ENCODE assay signal across 13 cellular contexts in genomic region chr11:124930799-124931198, GRCh38.
DNase-seq lines count a peak whose midpoint lies in the region; ATAC-seq and TF ChIP-seq lines count a peak whose summit lies in the region.
"Had no signal": no experiment of that assay in that cellular context is flagged by ENCODE, and none has a peak within 500 bp of the region (broad histone marks: within the 10 kb centered on the region; RNA-seq: fewer than 3 reads in every experiment).

No MANE protein-coding gene starts in this region.

- no peak overlapping the region for H3K4me3 ChIP-seq in OCI-LY3 (ENCODE audit: low read length)
- H3K4me3 ChIP-seq: gastroesophageal sphincter, SK-N-MC had no signal

- no peak for TF ChIP-seq CTCF in OCI-LY3 (IDR thresholded peaks at IDR 0.05; ENCODE audit: low read depth, low read length)

- DNase-seq in cortex of kidney (lab: John Stamatoyannopoulos, UW) = no peak
- DNase-seq in NCI-H446 treated with DMSO at 0.1 percent for 48 hours (lab: John Stamatoyannopoulos, UW) = no peak
- no peak for DNase-seq in RKO (ENCODE audit: low spot score)
- DNase-seq: amniotic stem cell, Calu3, NCI-H774 had no signal

- H3K27ac ChIP-seq in OCI-LY3 (ENCODE audit: low read length) = no peak overlapping the region
- H3K27ac ChIP-seq: gastroesophageal sphincter, SK-N-MC had no signal

- 0 out of 2 replicates have a peak, but pooled peaks cover 3% of the 10 kb centered on the region for H3K9me3 ChIP-seq in OCI-LY3 (ENCODE audit: insufficient read depth, low read length)
- H3K9me3 ChIP-seq: gastroesophageal sphincter had no signal

- peak overlapping the region; percentile 37 for H3K4me2 ChIP-seq in OCI-LY3 (ENCODE audit: low read length)

- peaks cover 19% of the 10 kb centered on the region for H3K27me3 ChIP-seq in OCI-LY3 (ENCODE audit: low read depth, low read length)

- H3K9ac ChIP-seq in OCI-LY3 (ENCODE audit: low read length) = no peak overlapping the region

- H3K4me1 ChIP-seq in OCI-LY3 (ENCODE audit: low read length) = peaks cover 29% of the 10 kb centered on the region
- H3K4me1 ChIP-seq: gastroesophageal sphincter had no signal

- H3K79me2 ChIP-seq in OCI-LY3 (ENCODE audit: low read length) = no peaks in the 10 kb centered on the region

- no peaks in the 10 kb centered on the region for H4K20me1 ChIP-seq in OCI-LY3 (ENCODE audit: insufficient read depth, low read length)

- no peak overlapping the region for H2AFZ ChIP-seq in OCI-LY3 (ENCODE audit: low read depth, low read length)

- peak; percentile 75 for ATAC-seq in GM18519 (IDR thresholded peaks at IDR 0.05; ENCODE audit: low FRiP score, unreplicated experiment)
- ATAC-seq in GM19452 (IDR thresholded peaks at IDR 0.05; ENCODE audit: unreplicated experiment) = peak; percentile 82
- peak; percentile 93 for ATAC-seq in HG02885 (IDR thresholded peaks at IDR 0.05; ENCODE audit: poor library complexity, unreplicated experiment)
- ATAC-seq in HG03139 (IDR thresholded peaks at IDR 0.05; ENCODE audit: unreplicated experiment) = no peak
- ATAC-seq: gastroesophageal sphincter had no signal

- no peaks in the 10 kb centered on the region for H3K36me3 ChIP-seq in OCI-LY3 (replicated peaks; ENCODE audit: low read depth, low read length)
- H3K36me3 ChIP-seq: gastroesophageal sphincter had no signal
